8 cellular contexts compared by ENCODE assay signal in genomic region chr6:126804255-126805064, GRCh38.
A peak's percentile ranks its signal among the peaks of the same experiment; 100 is the strongest.
DNase-seq lines count a peak whose midpoint lies in the region; ATAC-seq and TF ChIP-seq lines count a peak whose summit lies in the region.

No MANE protein-coding gene starts in this region.

- TF ChIP-seq CTCF in H9 (conservative IDR thresholded peaks at IDR 0.05): peak; percentile 80

- H3K18ac ChIP-seq in H9 (ENCODE audit: insufficient read length, low read depth, low read length): no peak overlapping the region

- no peaks in the 10 kb centered on the region for H3K4me1 ChIP-seq in H9 (ENCODE audit: insufficient read depth, low read length)
- H3K4me1 ChIP-seq in Karpas-422 (ENCODE audit: low read length): no peaks in the 10 kb centered on the region

- no peaks in the 10 kb centered on the region for H3K36me3 Mint-ChIP-seq in activated naive CD4-positive, alpha-beta T cell treated with anti-CD3 and anti-CD28 coated beads for 36 hours (ENCODE audit: low read depth)
- no peaks in the 10 kb centered on the region for H3K36me3 Mint-ChIP-seq in H9 (ENCODE audit: insufficient read depth in 1 of 3, low read depth in 3 of 3)

- H2BK12ac ChIP-seq in H9 (ENCODE audit: insufficient read length, low read depth, low read length): no peak overlapping the region

- H3K27ac Mint-ChIP-seq in activated naive CD4-positive, alpha-beta T cell treated with anti-CD3 and anti-CD28 coated beads for 36 hours: no peak overlapping the region
- H3K27ac Mint-ChIP-seq in H9: no peak overlapping the region

- no peak overlapping the region for H3T11ph ChIP-seq in H9 (ENCODE audit: low read length)

- no peaks in the 10 kb centered on the region for H3K27me3 ChIP-seq in H9 (ENCODE audit: insufficient read depth, low read length)
- H3K27me3 ChIP-seq in Karpas-422 (ENCODE audit: low read length): no peaks in the 10 kb centered on the region

- H3K14ac ChIP-seq in H9 (ENCODE audit: insufficient read depth, low read length): no peak overlapping the region

- WGBS in H9 (ENCODE audit: extremely low coverage, insufficient read length, low lambda C conversion rate): no CpG with 5 or more reads among the region's 6 CpGs

- no peak overlapping the region for H3K4me2 ChIP-seq in H9 (ENCODE audit: insufficient read depth, insufficient read length, low read length)
- H3K4me2 ChIP-seq in Karpas-422 (ENCODE audit: low read depth, low read length, poor library complexity, severe bottlenecking): no peak overlapping the region

- H3K4me1 Mint-ChIP-seq in activated naive CD4-positive, alpha-beta T cell treated with anti-CD3 and anti-CD28 coated beads for 36 hours (ENCODE audit: low read depth): no peaks in the 10 kb centered on the region
- H3K4me1 Mint-ChIP-seq in H9: peaks cover 0 to 6% of the 10 kb centered on the region in 2 experiments; a peak in 1 of 4 replicates

- H3K4ac ChIP-seq in H9 (ENCODE audit: low read depth, low read length): no peak overlapping the region

- no peaks in the 10 kb centered on the region for H3K79me2 ChIP-seq in H9 (ENCODE audit: insufficient read depth, low read length)
- H3K79me2 ChIP-seq in Karpas-422 (ENCODE audit: low read length): no peaks in the 10 kb centered on the region

- H3K9me3 Mint-ChIP-seq in activated naive CD4-positive, alpha-beta T cell treated with anti-CD3 and anti-CD28 coated beads for 36 hours: no peaks in the 10 kb centered on the region
- H3K9me3 Mint-ChIP-seq in H9: no peaks in the 10 kb centered on the region

- H3K4me3 Mint-ChIP-seq in activated naive CD4-positive, alpha-beta T cell treated with anti-CD3 and anti-CD28 coated beads for 36 hours: no peak overlapping the region
- H3K4me3 Mint-ChIP-seq in H9: no peak overlapping the region

- no peak overlapping the region for H2AK5ac ChIP-seq in H9 (ENCODE audit: insufficient read length, low read length)

- H3K23ac ChIP-seq in H9 (ENCODE audit: insufficient read length, low read depth, low read length): no peak overlapping the region

- no peak overlapping the region for H3K27ac ChIP-seq in H9 (ENCODE audit: insufficient read length, low read depth, low read length)
- no peak overlapping the region for H3K27ac ChIP-seq in Karpas-422 (ENCODE audit: low read length)

- H3K4me3 ChIP-seq in Karpas-422 (ENCODE audit: low read length): no peak overlapping the region

- H3K79me1 ChIP-seq in H9 (ENCODE audit: insufficient read depth, low read depth, low read length, poor library complexity, severe bottlenecking): no peaks in the 10 kb centered on the region

- H4K5ac ChIP-seq in H9 (ENCODE audit: insufficient read length, low read depth, low read length): no peak overlapping the region

- H3K9me3 ChIP-seq in H9 (ENCODE audit: control insufficient read depth, low read depth, low read length): no peaks in the 10 kb centered on the region
- H3K9me3 ChIP-seq in Karpas-422 (ENCODE audit: low read length): no peaks in the 10 kb centered on the region

- no peak overlapping the region for H2BK5ac ChIP-seq in H9 (ENCODE audit: insufficient read length, low read length)

- no peaks in the 10 kb centered on the region for H3K23me2 ChIP-seq in H9 (ENCODE audit: insufficient read length, low read depth, low read length, poor library complexity, severe bottlenecking)

- H2AFZ ChIP-seq in H9 (ENCODE audit: low read length) (no peak overlapping the region), Karpas-422 (ENCODE audit: low read length) (no peak overlapping the region)

- H2BK120ac ChIP-seq in H9 (ENCODE audit: low read depth, low read length, poor library complexity, severe bottlenecking): no peak overlapping the region

- CTCF ChIA-PET in activated naive CD4-positive, alpha-beta T cell treated with anti-CD3 and anti-CD28 coated beads for 36 hours (lab: Charles Lee): interaction anchor here (0.7 to 0.9 kb wide), 2 partner anchors 14 to 628 kb away, joined by 3 read pairs; no protein-coding TSS in a partner anchor

- H3K56ac ChIP-seq in H9 (ENCODE audit: insufficient read length, low read depth, low read length): no peak overlapping the region

- H3K9ac ChIP-seq in H9 (ENCODE audit: extremely low read depth, insufficient read length, low read length) (no peak overlapping the region), Karpas-422 (ENCODE audit: low read length) (no peak overlapping the region)

- H3K36me3 ChIP-seq in Karpas-422 (ENCODE audit: insufficient read depth, low read length): no peaks in the 10 kb centered on the region

- H3K9me2 ChIP-seq in Karpas-422 (replicated peaks; ENCODE audit: insufficient read depth, low read length): no peaks in the 10 kb centered on the region

- no peaks in the 10 kb centered on the region for H3K27me3 Mint-ChIP-seq in activated naive CD4-positive, alpha-beta T cell treated with anti-CD3 and anti-CD28 coated beads for 36 hours (ENCODE audit: low read depth)
- no peaks in the 10 kb centered on the region; the same call in 1 of the 2 replicates for H3K27me3 Mint-ChIP-seq in H9 (ENCODE audit: low read depth)

- H2BK20ac ChIP-seq in H9 (ENCODE audit: low read depth, low read length, poor library complexity, severe bottlenecking): no peak overlapping the region

- H4K91ac ChIP-seq in H9 (ENCODE audit: insufficient read length, low read depth, low read length): no peak overlapping the region

- no peaks in the 10 kb centered on the region for H4K20me1 ChIP-seq in H9 (ENCODE audit: control insufficient read depth, insufficient read depth, insufficient read length)
- no peaks in the 10 kb centered on the region for H4K20me1 ChIP-seq in Karpas-422 (ENCODE audit: insufficient read depth, low read depth, low read length)

- intact Hi-C loops in activated naive CD4-positive, alpha-beta T cell treated with anti-CD3 and anti-CD28 coated beads for 36 hours (cut with micrococcal nuclease): loop anchor here (1.0 to 10.0 kb wide), 4 partner anchors 266 to 740 kb away; no protein-coding TSS in a partner anchor
- intact Hi-C loops in sciatic nerve (cut with DNase I): no loop called here

- no peak overlapping the region for H2BK15ac ChIP-seq in H9 (ENCODE audit: low read depth, low read length)

- no peak overlapping the region for H4K8ac ChIP-seq in H9 (replicated peaks; ENCODE audit: insufficient read length, low read depth, low read length)

- ATAC-seq in sciatic nerve: peak; percentile 74

- DNase-seq in activated naive CD4-positive, alpha-beta T cell treated with anti-CD3 and anti-CD28 coated beads for 36 hours: peak; percentile 13
- no peak for DNase-seq in activated naive CD4-positive, alpha-beta T cell treated with anti-CD3 and anti-CD28 coated beads, Interleukin-2, amount 50 U/mL, for 16 hours
- no peak for DNase-seq in H9
- DNase-seq in Karpas-422: peak; percentile 78
- DNase-seq in T1000 (lab: John Stamatoyannopoulos, UW): peak; percentile 14
- peak; percentile 51 for DNase-seq in glomerular endothelial cell (ENCODE audit: extremely low read depth, low read depth, low spot score)
- DNase-seq in sciatic nerve (ENCODE audit: low spot score): no peak
- DNase-seq in effector CD8-positive, alpha-beta T cell (lab: John Stamatoyannopoulos, UW): no peak

Comparison
In these comparisons a context has a peak if more than half of its experiments do, and no peak if none do; other contexts are left out.
1. DNase-seq: peak in activated naive CD4-positive, alpha-beta T cell treated with anti-CD3 and anti-CD28 coated beads for 36 hours (single experiment), Karpas-422 (single experiment), T1000 (single experiment) and glomerular endothelial cell (single experiment); none in activated naive CD4-positive, alpha-beta T cell treated with anti-CD3 and anti-CD28 coated beads, Interleukin-2, amount 50 U/mL, for 16 hours (single experiment), H9 (single experiment), sciatic nerve (single experiment) and effector CD8-positive, alpha-beta T cell (single experiment).